ENCODE assay signal across 8 cellular contexts in the genomic region with DNA sequence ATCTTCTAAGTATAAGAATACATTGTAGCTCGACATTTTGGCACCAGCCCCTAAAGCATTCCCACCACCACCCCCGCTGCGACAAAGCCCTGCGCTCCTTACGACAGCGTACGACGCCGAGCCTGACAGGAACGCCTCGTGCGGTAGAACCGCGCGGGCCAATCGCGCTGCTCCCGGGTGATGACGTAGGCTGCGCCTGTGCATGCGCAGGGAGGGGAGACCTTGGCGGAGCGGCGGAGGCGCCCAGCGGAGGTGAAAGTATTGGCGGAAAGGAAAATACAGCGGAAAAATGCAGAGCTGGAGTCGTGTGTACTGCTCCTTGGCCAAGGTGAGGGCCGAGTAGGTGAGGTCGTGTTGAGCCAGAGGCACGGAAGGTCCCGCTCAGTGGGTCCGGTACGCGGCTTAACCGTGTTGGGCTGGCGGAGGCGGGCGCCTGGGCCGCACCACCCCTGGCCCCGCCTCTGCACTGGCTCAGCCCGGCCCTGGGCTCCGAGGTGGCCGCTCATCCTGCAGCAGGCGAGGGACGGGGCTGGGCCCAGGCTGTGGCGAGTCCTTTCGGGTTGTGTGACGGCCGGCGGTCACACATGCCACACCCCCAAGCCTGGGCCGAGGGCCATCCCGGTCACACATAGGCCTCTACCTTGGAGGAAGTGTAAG. TPM values are rescaled to one million over a fixed set of nuclear protein-coding genes. Genes with fewer than 3 reads are reported as not detected.
DNase-seq lines count a peak whose midpoint lies in the region; ATAC-seq and TF ChIP-seq lines count a peak whose summit lies in the region.

A gene with protein sequence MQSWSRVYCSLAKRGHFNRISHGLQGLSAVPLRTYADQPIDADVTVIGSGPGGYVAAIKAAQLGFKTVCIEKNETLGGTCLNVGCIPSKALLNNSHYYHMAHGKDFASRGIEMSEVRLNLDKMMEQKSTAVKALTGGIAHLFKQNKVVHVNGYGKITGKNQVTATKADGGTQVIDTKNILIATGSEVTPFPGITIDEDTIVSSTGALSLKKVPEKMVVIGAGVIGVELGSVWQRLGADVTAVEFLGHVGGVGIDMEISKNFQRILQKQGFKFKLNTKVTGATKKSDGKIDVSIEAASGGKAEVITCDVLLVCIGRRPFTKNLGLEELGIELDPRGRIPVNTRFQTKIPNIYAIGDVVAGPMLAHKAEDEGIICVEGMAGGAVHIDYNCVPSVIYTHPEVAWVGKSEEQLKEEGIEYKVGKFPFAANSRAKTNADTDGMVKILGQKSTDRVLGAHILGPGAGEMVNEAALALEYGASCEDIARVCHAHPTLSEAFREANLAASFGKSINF (plus strand): TSS at position 222 of the 657 bp plus-strand sequence. CDS start 68 bp downstream, at position 290.

- H3K4me1 Mint-ChIP-seq in T-cell = peaks cover 49 to 52% (median 49%) of the 10 kb centered on the region in 3 donors

- TF ChIP-seq POLR2A in heart left ventricle (IDR thresholded peaks at IDR 0.05) = peak in 1 of 2 donors; percentile 92

- H3K36me3 Mint-ChIP-seq in T-cell = peaks cover 25% of the 10 kb centered on the region

- peak within 1 kb of the TSS; percentile 94 to 98 for H3K27ac Mint-ChIP-seq in T-cell

- H3K9me3 ChIP-seq in heart left ventricle (no peaks in the 10 kb centered on the region), upper lobe of right lung (no peaks in the 10 kb centered on the region)

- CTCF ChIA-PET in T-cell (lab: Charles Lee) = interaction anchor here (0.8 to 4.7 kb wide), 10 partner anchors 10 to 697 kb away, joined by 3 to 30 read pairs (median 6); a partner anchor contains a TSS

- H3K4me1 ChIP-seq in heart left ventricle (peaks cover 7 to 50% (median 38%) of the 10 kb centered on the region in 12 donors), upper lobe of right lung (peaks cover 26% of the 10 kb centered on the region)

- H3K27ac ChIP-seq in adipose tissue (ENCODE audit: low read depth, low read length) (peak within 1 kb of the TSS; percentile 68), heart left ventricle (peak within 1 kb of the TSS; percentile 91 to 99 (median 96)), upper lobe of right lung (peak within 1 kb of the TSS; percentile 96)

- intact Hi-C loops in heart left ventricle (cut with DNase I) = loop anchor here in 6 of 10 donors (2.0 to 10.0 kb wide), 7 partner anchors 104 to 636 kb away; a partner anchor contains a TSS
- intact Hi-C loops in posterior vena cava (cut with DNase I) = no loop called here
- intact Hi-C loops in upper lobe of right lung (cut with DNase I) = no loop called here

- no peaks in the 10 kb centered on the region for H3K27me3 Mint-ChIP-seq in T-cell

- H3K4me3 ChIP-seq in GM12865 (ENCODE audit: low read depth, low read length) (peak within 1 kb of the TSS; percentile 77), heart left ventricle (peak within 1 kb of the TSS; percentile 40 to 94 (median 76)), upper lobe of right lung (peak within 1 kb of the TSS; percentile 75)

- no peaks in the 10 kb centered on the region for H3K27me3 ChIP-seq in heart left ventricle
- no peaks in the 10 kb centered on the region for H3K27me3 ChIP-seq in upper lobe of right lung

- no peaks in the 10 kb centered on the region for H3K9me3 Mint-ChIP-seq in T-cell

- H3K36me3 ChIP-seq in heart left ventricle = peaks cover 0 to 32% (median 29%) of the 10 kb centered on the region in 9 donors
- peaks cover 15% of the 10 kb centered on the region for H3K36me3 ChIP-seq in upper lobe of right lung

- H3K4me3 Mint-ChIP-seq in T-cell = peak within 1 kb of the TSS; percentile 96 to 98 (median 98)

- POLR2A ChIA-PET in T-cell (lab: Charles Lee) = interaction anchor here in 1 of 2 donors (0.6 to 2.2 kb wide), 5 partner anchors 16 to 722 kb away, joined by 3 to 13 read pairs (median 5); a partner anchor contains a TSS

- peak; percentile 93 for DNase-seq in GM12865 (ENCODE audit: low read depth)
- DNase-seq in NCI-H1436 (lab: John Stamatoyannopoulos, UW) = peak; percentile 86
- peak; percentile 84 to 97 (median 93) for DNase-seq in T-cell
- peak; percentile 95 to 97 (median 97) for DNase-seq in heart left ventricle
- DNase-seq in posterior vena cava (ENCODE audit: low spot score) = peak; percentile 99
- DNase-seq in upper lobe of right lung = peak; percentile 98

- TF ChIP-seq CTCF in GM12865 (IDR thresholded peaks at IDR 0.05; ENCODE audit: insufficient read depth, low read depth, low read length, missing control alignments) (no peak), heart left ventricle (IDR thresholded peaks at IDR 0.05) (peak in 1 of 12 donors; percentile 15), upper lobe of right lung (IDR thresholded peaks at IDR 0.05) (no peak)

- ATAC-seq in HG02763 (IDR thresholded peaks at IDR 0.05; ENCODE audit: unreplicated experiment) (peak; percentile 98), T-cell (replicated peaks in 1 of 4) (peak; percentile 97 to 99 (median 99)), heart left ventricle (peak; percentile 98 to 99 (median 99)), upper lobe of right lung (peak; percentile 98)

- 0 to 1% (median 0%) methylated on average over 53 to 54 of the region's 54 CpGs for WGBS in adipose tissue, 3 donors
- WGBS in heart left ventricle, 4 donors = 0% methylated on average over 42 to 54 of the region's 54 CpGs

RNA-seq across cellular contexts. Expression of the gene that starts here (rescaled TPM):
- total RNA-seq in T-cell (10 to 100 TPM; 32.3 to 63.6 (median 41.9) TPM), heart left ventricle (100 to 1,000 TPM; 154 to 426 (median 287) TPM), posterior vena cava (10 to 100 TPM; 60.4 to 60.9 TPM), upper lobe of right lung (65.6 TPM)
- polyA plus RNA-seq in adipose tissue (100 to 1,000 TPM in 1 of 3 donors, 10 to 100 TPM in 2; 44.5 to 205 (median 55.7) TPM), heart left ventricle (100 to 1,000 TPM in 1 of 2 donors, 10 to 100 TPM in 1; 55.3 to 276 TPM)

Comparison
In these comparisons a context has a peak if more than half of its experiments do, and no peak if none do; other contexts are left out.
1. Peak in every context shown above with its lines: DNase-seq, ATAC-seq, H3K4me3 ChIP-seq and H3K27ac ChIP-seq.
2. intact Hi-C loops: an anchor here in heart left ventricle (2.0 to 10.0 kb wide); none called in posterior vena cava and upper lobe of right lung.